Comparison of ENCODE assay signal across 1 cellular context in the genomic region with DNA sequence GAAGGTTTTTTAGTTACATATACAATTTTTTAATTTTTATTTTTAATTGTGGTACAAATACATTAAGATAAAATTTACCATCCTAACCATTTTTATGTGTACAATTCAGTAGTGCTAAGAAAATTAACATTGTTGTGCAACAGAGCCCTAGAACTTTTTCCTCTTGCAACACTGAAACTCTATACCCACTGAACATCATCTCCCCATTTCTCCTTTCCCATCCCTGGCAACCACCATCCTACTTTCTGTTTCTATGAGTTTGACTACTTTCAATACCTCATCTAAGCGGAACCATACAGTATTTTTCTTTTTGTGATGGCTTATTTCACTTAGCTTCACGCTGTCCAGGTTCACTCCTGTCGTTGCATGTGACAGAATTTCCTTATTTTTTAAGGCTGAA.
A peak's percentile ranks its signal among the peaks of the same experiment; 100 is the strongest.
TF ChIP-seq lines count a peak whose summit lies in the region.

No MANE protein-coding gene starts in this region.

TF ChIP-seq in HepG2, 621 proteins besides CTCF, POLR2A, EP300 and RAD21 (continued from another document):
- TF ChIP-seq ZNF343 (CRISPR knock-in tag; IDR thresholded peaks at IDR 0.05) (no peak), CEBPB (IDR thresholded peaks at IDR 0.05; ENCODE audit: borderline replicate concordance, low read depth, low read length) (peak; percentile 16; the same call in 1 of the 2 replicates)
